ENCODE assay signal across 17 cellular contexts in genomic region chr2:186690796-186691195, GRCh38. TPM values are rescaled to one million over a fixed set of nuclear protein-coding genes. Genes with fewer than 3 reads are reported as not detected.
A peak's percentile ranks its signal among the peaks of the same experiment; 100 is the strongest.
DNase-seq lines count a peak whose midpoint lies in the region; ATAC-seq and TF ChIP-seq lines count a peak whose summit lies in the region.
"Had no signal": no experiment of that assay in that cellular context is flagged by ENCODE, and none has a peak within 500 bp of the region (broad histone marks: within the 10 kb centered on the region; RNA-seq: fewer than 3 reads in every experiment).

No MANE protein-coding gene starts in this region.

- H3K9me1 ChIP-seq in IMR-90 (ENCODE audit: insufficient read depth, low read length), result no peaks in the 10 kb centered on the region

- no peak overlapping the region for H2AK9ac ChIP-seq in IMR-90 (replicated peaks; ENCODE audit: low read depth, low read length, poor library complexity)

- H2BK5ac ChIP-seq in IMR-90 (ENCODE audit: low read depth, low read length, poor library complexity, severe bottlenecking), result no peak overlapping the region

- H4K8ac ChIP-seq in IMR-90 (ENCODE audit: low read depth in 2 of 2, low read length in 2 of 2), result no peak overlapping the region

- peaks cover 41% of the 10 kb centered on the region for H3K27me3 Mint-ChIP-seq in stimulated activated memory B cell treated with anti-CD40 and anti-IgM and Interleukin-4, amounts not matched to agents 10 μg/mL and 1 μg/mL and 100 μg/mL, for 72 hours
- no peaks in the 10 kb centered on the region for H3K27me3 Mint-ChIP-seq in osteocyte (ENCODE audit: unreplicated experiment)

- H3K79me1 ChIP-seq in IMR-90 (ENCODE audit: low read depth in 1 of 2, low read length in 2 of 2), result 0 out of 4 replicates have a peak, but pooled peaks cover 0 to 5% of the 10 kb centered on the region in 2 experiments

- no peak overlapping the region for H4K5ac ChIP-seq in IMR-90 (ENCODE audit: low read depth, low read length)

- H2AK5ac ChIP-seq in IMR-90 (ENCODE audit: low read depth, low read length), result no peak overlapping the region

- H3K27me3 ChIP-seq in IMR-90 (ENCODE audit: control insufficient read depth, insufficient read depth, low read length), result no peaks in the 10 kb centered on the region
- H3K27me3 ChIP-seq in ovary, result no peaks in the 10 kb centered on the region
- no peaks in the 10 kb centered on the region for H3K27me3 ChIP-seq in brain microvascular endothelial cell (replicated peaks)
- H3K27me3 ChIP-seq: SJCRH30 had no signal

- no peak overlapping the region for H3K9ac ChIP-seq in IMR-90 (ENCODE audit: low read depth, low read length)

- dilution Hi-C loops in IMR-90 (cut with HindIII; ENCODE audit: low sequenced_read_pairs, unreplicated experiment), result no loop called here

- no peak overlapping the region for H2AFZ ChIP-seq in IMR-90 (replicated peaks; ENCODE audit: low read length, poor library complexity)

- no peaks in the 10 kb centered on the region for H4K20me1 ChIP-seq in IMR-90 (ENCODE audit: insufficient read depth, low read length)

- TF ChIP-seq CTCF in IMR-90 (conservative IDR thresholded peaks at IDR 0.05; ENCODE audit: low read depth, low read length), result no peak
- no peak for TF ChIP-seq CTCF in ovary (IDR thresholded peaks at IDR 0.05)
- no peak for TF ChIP-seq CTCF in osteocyte (IDR thresholded peaks at IDR 0.05)
- TF ChIP-seq CTCF in brain microvascular endothelial cell (IDR thresholded peaks at IDR 0.05; ENCODE audit: low read depth, low read length, missing control alignments), result no peak

- no peak overlapping the region for H3K27ac ChIP-seq in IMR-90 (ENCODE audit: insufficient read depth, low read length)
- no peak overlapping the region for H3K27ac ChIP-seq in ovary
- H3K27ac ChIP-seq in brain microvascular endothelial cell, result no peak overlapping the region
- H3K27ac ChIP-seq: C4-2B, SJCRH30 had no signal

- no peaks in the 10 kb centered on the region for H3K4me1 ChIP-seq in IMR-90 (ENCODE audit: control insufficient read depth, insufficient read depth, low read length)
- no peaks in the 10 kb centered on the region for H3K4me1 ChIP-seq in ovary (ENCODE audit: insufficient read depth)

- H3K9me3 Mint-ChIP-seq in stimulated activated memory B cell treated with anti-CD40 and anti-IgM and Interleukin-4, amounts not matched to agents 10 μg/mL and 1 μg/mL and 100 μg/mL, for 72 hours, result peaks cover 17% of the 10 kb centered on the region
- peaks cover 9% of the 10 kb centered on the region for H3K9me3 Mint-ChIP-seq in osteocyte (ENCODE audit: unreplicated experiment)

- DNase-seq in IMR-90, result peak; percentile 18
- peak; percentile 10 for DNase-seq in SK-MEL-5 (ENCODE audit: low read depth, low spot score)
- peak; percentile 20 for DNase-seq in fibroblast of peridontal ligament (ENCODE audit: extremely low read depth)
- DNase-seq in ovary, result no peak
- DNase-seq in osteocyte (ENCODE audit: extremely low spot score, unreplicated experiment), result no peak
- no peak for DNase-seq in brain microvascular endothelial cell
- DNase-seq: DND-41, GDM1, MV-4-11, NCI-H1417, NCI-H187 treated with DMSO at 0.1 percent for 48 hours, NCI-H526, SJCRH30 had no signal

- H3K14ac ChIP-seq in IMR-90 (replicated peaks; ENCODE audit: low read depth, low read length), result no peak overlapping the region

- no peak for TF ChIP-seq RAD21 in IMR-90 (IDR thresholded peaks at IDR 0.05; ENCODE audit: low read length)

- TF ChIP-seq POLR2A in IMR-90 (IDR thresholded peaks at IDR 0.05; ENCODE audit: low read depth, low read length), result no peak
- no peak for TF ChIP-seq POLR2A in ovary (IDR thresholded peaks at IDR 0.05)

- H2BK15ac ChIP-seq in IMR-90 (ENCODE audit: low read depth, low read length), result no peak overlapping the region

- H2BK120ac ChIP-seq in IMR-90 (ENCODE audit: low read depth, low read length), result no peak overlapping the region

- POLR2A ChIA-PET in IMR-90 (lab: Charles Lee; ENCODE audit: unreplicated experiment), result no interaction called here

- WGBS in IMR-90 (ENCODE audit: extremely low coverage in 2 of 2, insufficient read length in 1 of 2), 2 experiments, result no CpG with 5 or more reads among the region's 2 CpGs
- 93 to 94% (median 93%) methylated on average over 2 of the region's 2 CpGs for WGBS in ovary, 3 donors

- no peaks in the 10 kb centered on the region for H3K36me3 Mint-ChIP-seq in stimulated activated memory B cell treated with anti-CD40 and anti-IgM and Interleukin-4, amounts not matched to agents 10 μg/mL and 1 μg/mL and 100 μg/mL, for 72 hours
- peaks cover 3% of the 10 kb centered on the region for H3K36me3 Mint-ChIP-seq in osteocyte (ENCODE audit: unreplicated experiment)

- H3K4ac ChIP-seq in IMR-90 (ENCODE audit: low read depth, low read length), result no peak overlapping the region

- no TSS peak for BruUV-seq in IMR-90 (replicated peaks; lab: Mats Ljungman, UMichigan)

- no peak overlapping the region for H4K91ac ChIP-seq in IMR-90 (ENCODE audit: insufficient read depth, low read depth, low read length)

- no peak for ATAC-seq in IMR-90 (ENCODE audit: low read depth)
- no peak for ATAC-seq in stimulated activated memory B cell treated with anti-CD40 and anti-IgM and Interleukin-4, amounts not matched to agents 10 μg/mL and 1 μg/mL and 100 μg/mL, for 72 hours
- ATAC-seq: K562 had no signal

- intact Hi-C loops in IMR-90 (cut with micrococcal nuclease) (no loop called here), ovary (cut with DNase I) (no loop called here)

- no peak overlapping the region for H3K4me2 ChIP-seq in IMR-90 (ENCODE audit: low read depth, low read length)

- in situ Hi-C loops in IMR-90 (cut with MboI; ENCODE audit: low sequenced_read_pairs) (no loop called here), SK-MEL-5 (cut with HindIII; ENCODE audit: low pct_unique_long_range_greater_than_20kb, low sequenced_read_pairs) (no loop called here), brain microvascular endothelial cell (cut with HindIII; ENCODE audit: low pct_ligation_motif_present, low sequenced_read_pairs) (no loop called here)

- no peak overlapping the region for H3K18ac ChIP-seq in IMR-90 (ENCODE audit: low read depth, low read length)

- H3K36me3 ChIP-seq in IMR-90 (ENCODE audit: control insufficient read depth, insufficient read depth, low read length) (no peaks in the 10 kb centered on the region), ovary (no peaks in the 10 kb centered on the region), brain microvascular endothelial cell (replicated peaks) (no peaks in the 10 kb centered on the region)
- H3K36me3 ChIP-seq: HAP-1, SJCRH30 had no signal

- no peak for TF ChIP-seq EP300 in ovary (IDR thresholded peaks at IDR 0.05)

- H3K4me3 ChIP-seq in IMR-90 (ENCODE audit: insufficient read depth, low read depth, low read length), result no peak overlapping the region
- no peak overlapping the region for H3K4me3 ChIP-seq in ovary
- H3K4me3 ChIP-seq in brain microvascular endothelial cell (ENCODE audit: low read depth, low read length), result no peak overlapping the region
- H3K4me3 ChIP-seq: HAP-1, K562, SJCRH30 had no signal

- H3K56ac ChIP-seq in IMR-90 (ENCODE audit: extremely low read depth, insufficient read depth, low read length), result no peak overlapping the region

- H3K9me3 ChIP-seq in IMR-90 (ENCODE audit: control insufficient read depth, insufficient read depth, low read length) (peaks cover 5% of the 10 kb centered on the region; the same call in 1 of the 2 replicates), ovary (no peaks in the 10 kb centered on the region)
- H3K9me3 ChIP-seq: HAP-1 had no signal

- H3K27ac Mint-ChIP-seq in stimulated activated memory B cell treated with anti-CD40 and anti-IgM and Interleukin-4, amounts not matched to agents 10 μg/mL and 1 μg/mL and 100 μg/mL, for 72 hours, result no peak overlapping the region
- no peak overlapping the region for H3K27ac Mint-ChIP-seq in osteocyte (ENCODE audit: unreplicated experiment)

- CTCF ChIA-PET in IMR-90 (lab: Yijun Ruan, JAX), result no interaction called here

- H2BK20ac ChIP-seq in IMR-90 (ENCODE audit: low read depth, low read length), result no peak overlapping the region

- peaks cover 10% of the 10 kb centered on the region for H3K4me1 Mint-ChIP-seq in stimulated activated memory B cell treated with anti-CD40 and anti-IgM and Interleukin-4, amounts not matched to agents 10 μg/mL and 1 μg/mL and 100 μg/mL, for 72 hours
- peaks cover 13% of the 10 kb centered on the region for H3K4me1 Mint-ChIP-seq in osteocyte (ENCODE audit: unreplicated experiment)

- H3K23ac ChIP-seq in IMR-90 (ENCODE audit: low read depth, low read length), result no peak overlapping the region

- H3K4me3 Mint-ChIP-seq in stimulated activated memory B cell treated with anti-CD40 and anti-IgM and Interleukin-4, amounts not matched to agents 10 μg/mL and 1 μg/mL and 100 μg/mL, for 72 hours, result no peak overlapping the region
- H3K4me3 Mint-ChIP-seq in osteocyte (ENCODE audit: unreplicated experiment), result no peak overlapping the region

TF ChIP-seq in IMR-90, 13 proteins besides CTCF, POLR2A, EP300 and RAD21 (continues in another document):
- TF ChIP-seq, protein P1, sequence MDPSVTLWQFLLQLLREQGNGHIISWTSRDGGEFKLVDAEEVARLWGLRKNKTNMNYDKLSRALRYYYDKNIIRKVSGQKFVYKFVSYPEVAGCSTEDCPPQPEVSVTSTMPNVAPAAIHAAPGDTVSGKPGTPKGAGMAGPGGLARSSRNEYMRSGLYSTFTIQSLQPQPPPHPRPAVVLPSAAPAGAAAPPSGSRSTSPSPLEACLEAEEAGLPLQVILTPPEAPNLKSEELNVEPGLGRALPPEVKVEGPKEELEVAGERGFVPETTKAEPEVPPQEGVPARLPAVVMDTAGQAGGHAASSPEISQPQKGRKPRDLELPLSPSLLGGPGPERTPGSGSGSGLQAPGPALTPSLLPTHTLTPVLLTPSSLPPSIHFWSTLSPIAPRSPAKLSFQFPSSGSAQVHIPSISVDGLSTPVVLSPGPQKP (IDR thresholded peaks at IDR 0.05; ENCODE audit: borderline replicate concordance, low read depth, low read length), result no peak
- no peak for TF ChIP-seq MAZ (IDR thresholded peaks at IDR 0.05; ENCODE audit: borderline replicate concordance, low read depth, low read length)
- TF ChIP-seq MAFK (IDR thresholded peaks at IDR 0.05; ENCODE audit: low read depth, low read length), result no peak

RNA-seq across cellular contexts. Expression of gene FAM171B, which starts 3.1 kb away (rescaled TPM):
- total RNA-seq in IMR-90 (2012; rRNA removed), result 19.9 and 26.4 TPM in 2 replicates
- polyA plus RNA-seq in IMR-90 (2012; rRNA removed), result 2.1 and 2.6 TPM in 2 replicates
- 0.56 and 0.64 TPM in 2 replicates for polyA plus RNA-seq in IMR-90 (2012; cell fraction: cytosol; rRNA removed)
- 0.47 and 4.2 TPM in 2 replicates for polyA plus RNA-seq in IMR-90 (2012; cell fraction: nucleus; rRNA removed; ENCODE audit: low replicate concordance)
- 8.1 and 8.4 TPM in 2 replicates for total RNA-seq in SK-MEL-5 (2014; rRNA removed; shearing (Covaris generic))
- 3.3 and 4.6 TPM in 2 replicates for polyA plus RNA-seq in SK-MEL-5 (2015; cell fraction: cytosol; rRNA removed)
- polyA plus RNA-seq in SK-MEL-5 (2015; cell fraction: nucleus; rRNA removed), result 7.6 and 8.0 TPM in 2 replicates
- 10 to 100 TPM in 6 of 7 donors, 1 to 10 TPM in 1; 9.8 to 25.1 (median 16.6) TPM for total RNA-seq in ovary
- polyA plus RNA-seq in ovary, result 1 to 10 TPM; 4.2 to 6.0 TPM
- 24.4 and 27.6 TPM in 2 replicates for total RNA-seq in osteocyte

Comparison
In these comparisons a context has a peak if more than half of its experiments do, and no peak if none do; other contexts are left out.
1. DNase-seq: peak in IMR-90 (single experiment), SK-MEL-5 (single experiment) and fibroblast of peridontal ligament (single experiment); none in ovary (0 of 5), osteocyte (single experiment) and brain microvascular endothelial cell (single experiment).